35 cellular contexts compared by ENCODE assay signal in the genomic region with DNA sequence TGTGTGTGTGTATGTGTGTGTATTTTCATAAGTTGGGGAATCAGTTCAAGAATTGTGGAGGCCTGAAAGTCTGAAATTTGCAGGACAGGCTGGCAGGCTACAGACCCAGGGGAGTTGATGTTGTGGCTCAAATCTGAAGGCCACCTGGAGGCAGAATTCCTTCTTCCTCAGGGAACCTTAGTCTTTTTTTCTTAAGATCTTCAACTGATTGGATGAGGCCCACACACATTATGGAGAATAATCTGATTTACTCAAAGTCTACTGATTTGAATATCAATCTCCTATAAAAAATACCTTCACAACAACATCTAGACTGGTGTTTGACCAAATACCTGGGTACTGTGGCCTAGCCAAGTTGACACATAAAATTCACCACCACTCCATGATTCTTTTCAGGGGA.
"Had no signal": no experiment of that assay in that cellular context is flagged by ENCODE, and none has a peak within 500 bp of the region (broad histone marks: within the 10 kb centered on the region; RNA-seq: fewer than 3 reads in every experiment).

No MANE protein-coding gene starts in this region.

- H3K36me3 ChIP-seq: MG63 had no signal

- DNase-seq: Karpas-422, Kasumi-1, MG63, MM.1S, MV-4-11, NCI-H1048, NCI-H1092, NCI-H1092 treated with DMSO at 0.1 percent for 48 hours, NCI-H1105, NCI-H1105 treated with DMSO at 0.1 percent for 48 hours, NCI-H1417, NCI-H1417 treated with DMSO at 0.1 percent for 48 hours, NCI-H1436, NCI-H1436 treated with DMSO at 0.1 percent for 48 hours, NCI-H146, NCI-H1694, NCI-H1694 treated with DMSO at 0.1 percent for 48 hours, NCI-H187, NCI-H187 treated with DMSO at 0.1 percent for 48 hours, NCI-H1930, NCI-H2029, NCI-H2029 treated with DMSO at 0.1 percent for 48 hours, NCI-H2081, NCI-H2081 treated with DMSO at 0.1 percent for 48 hours, NCI-H2107, NCI-H2171, NCI-H2171 treated with DMSO at 0.1 percent for 48 hours, NCI-H2227 treated with DMSO at 0.1 percent for 48 hours, NCI-H226, NCI-H345, NCI-H446, NCI-H446 treated with DMSO at 0.1 percent for 48 hours, NCI-H510A, NCI-H510A treated with DMSO at 0.1 percent for 48 hours, NCI-H524 had no signal

- H3K4me3 ChIP-seq: MG63 had no signal

- H3K9me3 ChIP-seq: MG63 had no signal

- H3K27me3 ChIP-seq: MG63 had no signal
